ENCODE assay signal across 1 cellular context in the genomic region with DNA sequence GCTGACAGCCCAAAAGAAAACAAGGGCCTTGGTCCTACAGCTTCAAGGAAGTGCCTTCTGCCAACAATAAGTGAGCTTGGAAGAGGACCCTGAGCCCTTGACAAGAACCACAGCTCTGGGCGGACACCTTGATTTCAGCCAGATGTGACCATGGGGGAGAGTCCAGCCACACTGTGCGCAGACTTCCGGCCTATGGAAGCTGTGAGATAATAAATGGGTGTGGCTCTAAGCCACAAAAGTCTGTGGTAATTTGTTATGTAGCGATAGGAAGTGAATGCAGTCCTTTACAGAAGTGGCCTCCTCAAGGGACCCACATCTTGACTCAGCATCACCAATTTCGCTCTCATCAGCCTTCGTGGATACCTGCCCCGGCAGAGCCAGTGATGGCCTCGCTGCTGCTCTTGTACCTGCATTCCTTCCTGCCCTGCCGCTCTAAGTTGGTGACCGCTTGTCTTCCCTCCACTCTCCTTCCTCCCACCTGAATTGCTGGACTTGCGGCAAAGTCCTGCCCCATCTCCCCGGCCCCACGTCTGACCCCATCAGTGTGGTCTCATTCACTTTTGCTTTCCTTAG.
TF ChIP-seq lines count a peak whose summit lies in the region.

No MANE protein-coding gene starts in this region.

TF ChIP-seq in K562, 482 proteins besides CTCF, POLR2A, EP300 and RAD21 (continued from another document and continues in another):
- TF ChIP-seq, protein P1, sequence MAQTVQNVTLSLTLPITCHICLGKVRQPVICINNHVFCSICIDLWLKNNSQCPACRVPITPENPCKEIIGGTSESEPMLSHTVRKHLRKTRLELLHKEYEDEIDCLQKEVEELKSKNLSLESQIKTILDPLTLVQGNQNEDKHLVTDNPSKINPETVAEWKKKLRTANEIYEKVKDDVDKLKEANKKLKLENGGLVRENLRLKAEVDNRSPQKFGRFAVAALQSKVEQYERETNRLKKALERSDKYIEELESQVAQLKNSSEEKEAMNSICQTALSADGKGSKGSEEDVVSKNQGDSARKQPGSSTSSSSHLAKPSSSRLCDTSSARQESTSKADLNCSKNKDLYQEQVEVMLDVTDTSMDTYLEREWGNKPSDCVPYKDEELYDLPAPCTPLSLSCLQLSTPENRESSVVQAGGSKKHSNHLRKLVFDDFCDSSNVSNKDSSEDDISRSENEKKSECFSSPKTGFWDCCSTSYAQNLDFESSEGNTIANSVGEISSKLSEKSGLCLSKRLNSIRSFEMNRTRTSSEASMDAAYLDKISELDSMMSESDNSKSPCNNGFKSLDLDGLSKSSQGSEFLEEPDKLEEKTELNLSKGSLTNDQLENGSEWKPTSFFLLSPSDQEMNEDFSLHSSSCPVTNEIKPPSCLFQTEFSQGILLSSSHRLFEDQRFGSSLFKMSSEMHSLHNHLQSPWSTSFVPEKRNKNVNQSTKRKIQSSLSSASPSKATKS (CRISPR knock-in tag; IDR thresholded peaks at IDR 0.05), result 0 out of 2 replicates have a peak, but pooled peaks have one; percentile 52
- TF ChIP-seq POLR2G (IDR thresholded peaks at IDR 0.05; ENCODE audit: low read depth, low read length), result peak; percentile 51; the same call in 1 of the 2 replicates
- TF ChIP-seq PRPF4 (IDR thresholded peaks at IDR 0.05; ENCODE audit: insufficient read depth, low read depth, low read length, poor library complexity, severe bottlenecking), result no peak
- TF ChIP-seq, protein P2, sequence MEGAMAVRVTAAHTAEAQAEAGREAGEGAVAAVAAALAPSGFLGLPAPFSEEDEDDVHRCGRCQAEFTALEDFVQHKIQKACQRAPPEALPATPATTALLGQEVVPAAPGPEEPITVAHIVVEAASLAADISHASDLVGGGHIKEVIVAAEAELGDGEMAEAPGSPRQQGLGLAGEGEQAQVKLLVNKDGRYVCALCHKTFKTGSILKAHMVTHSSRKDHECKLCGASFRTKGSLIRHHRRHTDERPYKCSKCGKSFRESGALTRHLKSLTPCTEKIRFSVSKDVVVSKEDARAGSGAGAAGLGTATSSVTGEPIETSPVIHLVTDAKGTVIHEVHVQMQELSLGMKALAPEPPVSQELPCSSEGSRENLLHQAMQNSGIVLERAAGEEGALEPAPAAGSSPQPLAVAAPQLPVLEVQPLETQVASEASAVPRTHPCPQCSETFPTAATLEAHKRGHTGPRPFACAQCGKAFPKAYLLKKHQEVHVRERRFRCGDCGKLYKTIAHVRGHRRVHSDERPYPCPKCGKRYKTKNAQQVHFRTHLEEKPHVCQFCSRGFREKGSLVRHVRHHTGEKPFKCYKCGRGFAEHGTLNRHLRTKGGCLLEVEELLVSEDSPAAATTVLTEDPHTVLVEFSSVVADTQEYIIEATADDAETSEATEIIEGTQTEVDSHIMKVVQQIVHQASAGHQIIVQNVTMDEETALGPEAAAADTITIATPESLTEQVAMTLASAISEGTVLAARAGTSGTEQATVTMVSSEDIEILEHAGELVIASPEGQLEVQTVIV (CRISPR knock-in tag; IDR thresholded peaks at IDR 0.05; ENCODE audit: borderline replicate concordance), result no peak
- TF ChIP-seq NR2C1 (IDR thresholded peaks at IDR 0.05), result no peak
- TF ChIP-seq NR2C1 (tag; IDR thresholded peaks at IDR 0.05), result no peak; the same call in 1 of the 2 replicates
- TF ChIP-seq TEAD1 (CRISPR knock-in tag; IDR thresholded peaks at IDR 0.05), result peak in 1 of 2 experiments; percentile 72; a peak in 2 of 4 replicates
- TF ChIP-seq, protein P3, sequence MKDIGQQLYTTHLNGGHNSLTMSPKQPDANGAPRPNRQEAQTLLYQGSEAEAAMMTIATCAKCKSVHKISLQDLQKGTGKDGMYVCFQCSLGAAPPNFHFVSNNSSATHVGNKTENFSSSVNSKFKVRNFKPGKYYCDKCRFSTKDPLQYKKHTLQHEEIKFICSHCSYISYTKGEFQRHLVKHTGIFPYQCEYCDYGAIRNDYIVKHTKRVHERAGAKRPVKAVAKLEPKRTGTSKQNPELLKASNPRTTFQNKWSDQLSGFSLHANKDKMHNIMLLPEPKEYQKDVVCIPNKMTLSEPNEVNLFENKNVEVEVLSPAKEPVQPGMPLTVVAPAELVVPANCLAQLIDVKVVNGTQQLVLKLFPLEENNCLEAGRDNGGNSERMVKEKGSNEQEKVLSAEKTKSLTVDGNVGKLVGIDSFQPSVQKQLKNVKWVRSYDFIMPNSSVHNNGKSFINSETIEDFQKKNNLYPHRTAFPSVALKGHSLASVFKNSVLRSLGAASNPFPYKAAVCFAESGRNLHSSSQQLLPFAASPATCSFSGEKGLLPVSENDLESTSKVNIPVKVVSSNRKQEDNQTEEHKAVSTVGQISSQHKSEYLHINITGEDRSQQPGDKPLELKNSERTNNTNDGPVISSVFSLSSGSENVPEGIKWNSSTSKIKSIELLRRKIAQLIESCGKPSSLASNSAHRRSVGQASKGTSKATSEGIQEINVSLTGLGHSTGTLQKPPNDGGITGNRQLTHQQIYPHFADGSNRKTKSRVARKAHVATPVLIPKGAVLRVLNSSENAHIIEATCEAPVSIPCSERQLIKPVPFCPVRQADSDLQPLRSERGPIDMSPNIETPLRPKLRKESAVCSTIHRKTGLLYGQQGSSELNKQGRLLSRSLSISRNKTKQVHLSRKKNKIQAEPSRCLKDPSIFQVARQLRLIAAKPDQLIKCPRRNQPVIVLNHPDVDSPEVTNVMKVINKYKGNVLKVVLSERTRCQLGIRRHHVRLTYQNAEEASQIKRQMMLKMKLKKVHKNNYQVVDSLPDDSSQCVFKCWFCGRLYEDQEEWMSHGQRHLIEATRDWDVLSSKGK (CRISPR knock-in tag; IDR thresholded peaks at IDR 0.05), result no peak
- TF ChIP-seq RNF2 (IDR thresholded peaks at IDR 0.05), result peak; percentile 86
- TF ChIP-seq HDAC3 (IDR thresholded peaks at IDR 0.05; ENCODE audit: borderline replicate concordance, partially characterized antibody), result peak; percentile 84
- TF ChIP-seq NR1H2 (CRISPR knock-in tag; IDR thresholded peaks at IDR 0.05), result no peak
- TF ChIP-seq STAT5A (IDR thresholded peaks at IDR 0.05; ENCODE audit: borderline replicate concordance, low read length), result peak; percentile 89
- TF ChIP-seq, protein P4, sequence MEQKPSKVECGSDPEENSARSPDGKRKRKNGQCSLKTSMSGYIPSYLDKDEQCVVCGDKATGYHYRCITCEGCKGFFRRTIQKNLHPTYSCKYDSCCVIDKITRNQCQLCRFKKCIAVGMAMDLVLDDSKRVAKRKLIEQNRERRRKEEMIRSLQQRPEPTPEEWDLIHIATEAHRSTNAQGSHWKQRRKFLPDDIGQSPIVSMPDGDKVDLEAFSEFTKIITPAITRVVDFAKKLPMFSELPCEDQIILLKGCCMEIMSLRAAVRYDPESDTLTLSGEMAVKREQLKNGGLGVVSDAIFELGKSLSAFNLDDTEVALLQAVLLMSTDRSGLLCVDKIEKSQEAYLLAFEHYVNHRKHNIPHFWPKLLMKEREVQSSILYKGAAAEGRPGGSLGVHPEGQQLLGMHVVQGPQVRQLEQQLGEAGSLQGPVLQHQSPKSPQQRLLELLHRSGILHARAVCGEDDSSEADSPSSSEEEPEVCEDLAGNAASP (IDR thresholded peaks at IDR 0.05), result no peak
- peak; percentile 97 for TF ChIP-seq KLF16 (IDR thresholded peaks at IDR 0.05)
- TF ChIP-seq SETDB1 (IDR thresholded peaks at IDR 0.05; ENCODE audit: low read length), result no peak
- TF ChIP-seq ZFPM2 (CRISPR knock-in tag; IDR thresholded peaks at IDR 0.05), result no peak
- TF ChIP-seq HCFC1 (IDR thresholded peaks at IDR 0.05; ENCODE audit: low read depth, low read length), result no peak
- no peak for TF ChIP-seq BDP1 (IDR thresholded peaks at IDR 0.05; ENCODE audit: insufficient read depth, insufficient read length)
- TF ChIP-seq NR2F6 (CRISPR knock-in tag; IDR thresholded peaks at IDR 0.05), result no peak
- TF ChIP-seq, protein P5, sequence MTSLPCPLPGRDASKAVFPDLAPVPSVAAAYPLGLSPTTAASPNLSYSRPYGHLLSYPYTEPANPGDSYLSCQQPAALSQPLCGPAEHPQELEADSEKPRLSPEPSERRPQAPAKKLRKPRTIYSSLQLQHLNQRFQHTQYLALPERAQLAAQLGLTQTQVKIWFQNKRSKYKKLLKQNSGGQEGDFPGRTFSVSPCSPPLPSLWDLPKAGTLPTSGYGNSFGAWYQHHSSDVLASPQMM (CRISPR knock-in tag; IDR thresholded peaks at IDR 0.05), result no peak
- no peak for TF ChIP-seq HNRNPK (IDR thresholded peaks at IDR 0.05; ENCODE audit: low read depth, low read length, poor library complexity, severe bottlenecking)
- no peak for TF ChIP-seq POLR2AphosphoS2 (IDR thresholded peaks at IDR 0.05; ENCODE audit: low read length)
- TF ChIP-seq, protein P6, sequence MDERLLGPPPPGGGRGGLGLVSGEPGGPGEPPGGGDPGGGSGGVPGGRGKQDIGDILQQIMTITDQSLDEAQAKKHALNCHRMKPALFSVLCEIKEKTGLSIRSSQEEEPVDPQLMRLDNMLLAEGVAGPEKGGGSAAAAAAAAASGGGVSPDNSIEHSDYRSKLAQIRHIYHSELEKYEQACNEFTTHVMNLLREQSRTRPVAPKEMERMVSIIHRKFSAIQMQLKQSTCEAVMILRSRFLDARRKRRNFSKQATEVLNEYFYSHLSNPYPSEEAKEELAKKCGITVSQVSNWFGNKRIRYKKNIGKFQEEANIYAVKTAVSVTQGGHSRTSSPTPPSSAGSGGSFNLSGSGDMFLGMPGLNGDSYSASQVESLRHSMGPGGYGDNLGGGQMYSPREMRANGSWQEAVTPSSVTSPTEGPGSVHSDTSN (CRISPR knock-in tag; IDR thresholded peaks at IDR 0.05; ENCODE audit: low read depth), result no peak
- TF ChIP-seq, protein P6 (tag; conservative IDR thresholded peaks at IDR 0.05; ENCODE audit: low read depth), result peak; percentile 37; the same call in 1 of the 2 replicates
- TF ChIP-seq, protein P7, sequence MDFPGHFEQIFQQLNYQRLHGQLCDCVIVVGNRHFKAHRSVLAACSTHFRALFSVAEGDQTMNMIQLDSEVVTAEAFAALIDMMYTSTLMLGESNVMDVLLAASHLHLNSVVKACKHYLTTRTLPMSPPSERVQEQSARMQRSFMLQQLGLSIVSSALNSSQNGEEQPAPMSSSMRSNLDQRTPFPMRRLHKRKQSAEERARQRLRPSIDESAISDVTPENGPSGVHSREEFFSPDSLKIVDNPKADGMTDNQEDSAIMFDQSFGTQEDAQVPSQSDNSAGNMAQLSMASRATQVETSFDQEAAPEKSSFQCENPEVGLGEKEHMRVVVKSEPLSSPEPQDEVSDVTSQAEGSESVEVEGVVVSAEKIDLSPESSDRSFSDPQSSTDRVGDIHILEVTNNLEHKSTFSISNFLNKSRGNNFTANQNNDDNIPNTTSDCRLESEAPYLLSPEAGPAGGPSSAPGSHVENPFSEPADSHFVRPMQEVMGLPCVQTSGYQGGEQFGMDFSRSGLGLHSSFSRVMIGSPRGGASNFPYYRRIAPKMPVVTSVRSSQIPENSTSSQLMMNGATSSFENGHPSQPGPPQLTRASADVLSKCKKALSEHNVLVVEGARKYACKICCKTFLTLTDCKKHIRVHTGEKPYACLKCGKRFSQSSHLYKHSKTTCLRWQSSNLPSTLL (IDR thresholded peaks at IDR 0.05), result no peak
- no peak for TF ChIP-seq DIDO1 (tag; IDR thresholded peaks at IDR 0.05; ENCODE audit: low read depth)
- TF ChIP-seq, protein P8, sequence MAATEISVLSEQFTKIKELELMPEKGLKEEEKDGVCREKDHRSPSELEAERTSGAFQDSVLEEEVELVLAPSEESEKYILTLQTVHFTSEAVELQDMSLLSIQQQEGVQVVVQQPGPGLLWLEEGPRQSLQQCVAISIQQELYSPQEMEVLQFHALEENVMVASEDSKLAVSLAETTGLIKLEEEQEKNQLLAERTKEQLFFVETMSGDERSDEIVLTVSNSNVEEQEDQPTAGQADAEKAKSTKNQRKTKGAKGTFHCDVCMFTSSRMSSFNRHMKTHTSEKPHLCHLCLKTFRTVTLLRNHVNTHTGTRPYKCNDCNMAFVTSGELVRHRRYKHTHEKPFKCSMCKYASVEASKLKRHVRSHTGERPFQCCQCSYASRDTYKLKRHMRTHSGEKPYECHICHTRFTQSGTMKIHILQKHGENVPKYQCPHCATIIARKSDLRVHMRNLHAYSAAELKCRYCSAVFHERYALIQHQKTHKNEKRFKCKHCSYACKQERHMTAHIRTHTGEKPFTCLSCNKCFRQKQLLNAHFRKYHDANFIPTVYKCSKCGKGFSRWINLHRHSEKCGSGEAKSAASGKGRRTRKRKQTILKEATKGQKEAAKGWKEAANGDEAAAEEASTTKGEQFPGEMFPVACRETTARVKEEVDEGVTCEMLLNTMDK (IDR thresholded peaks at IDR 0.05; ENCODE audit: borderline replicate concordance, insufficient read depth, low read depth, low read length, poor library complexity, severe bottlenecking), result no peak
- TF ChIP-seq ZSCAN29 (IDR thresholded peaks at IDR 0.05), result no peak
- TF ChIP-seq, protein P9, sequence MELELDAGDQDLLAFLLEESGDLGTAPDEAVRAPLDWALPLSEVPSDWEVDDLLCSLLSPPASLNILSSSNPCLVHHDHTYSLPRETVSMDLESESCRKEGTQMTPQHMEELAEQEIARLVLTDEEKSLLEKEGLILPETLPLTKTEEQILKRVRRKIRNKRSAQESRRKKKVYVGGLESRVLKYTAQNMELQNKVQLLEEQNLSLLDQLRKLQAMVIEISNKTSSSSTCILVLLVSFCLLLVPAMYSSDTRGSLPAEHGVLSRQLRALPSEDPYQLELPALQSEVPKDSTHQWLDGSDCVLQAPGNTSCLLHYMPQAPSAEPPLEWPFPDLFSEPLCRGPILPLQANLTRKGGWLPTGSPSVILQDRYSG (tag; conservative IDR thresholded peaks at IDR 0.05; ENCODE audit: low read depth), result no peak
- peak; percentile 74 for TF ChIP-seq CCNT2 (IDR thresholded peaks at IDR 0.05; ENCODE audit: borderline replicate concordance, extremely low read depth, insufficient read length, low read depth, low read length)
- TF ChIP-seq CBFB (CRISPR knock-in tag; IDR thresholded peaks at IDR 0.05), result peak; percentile 88; the same call in 1 of the 2 replicates
- 0 out of 2 replicates have a peak, but pooled peaks have one; percentile 47 for TF ChIP-seq RHOXF2B (CRISPR knock-in tag; conservative IDR thresholded peaks at IDR 0.05)
- TF ChIP-seq FIP1L1 (IDR thresholded peaks at IDR 0.05; ENCODE audit: low read depth, low read length, poor library complexity, severe bottlenecking), result no peak
- TF ChIP-seq GATAD2B (IDR thresholded peaks at IDR 0.05; ENCODE audit: borderline replicate concordance), result no peak
